8 cellular contexts compared by ENCODE assay signal in genomic region chr9:125529589-125530515, GRCh38.
DNase-seq lines count a peak whose midpoint lies in the region; ATAC-seq and TF ChIP-seq lines count a peak whose summit lies in the region.

No MANE protein-coding gene starts in this region.

- POLR2A ChIA-PET in naive thymus-derived CD4-positive, alpha-beta T cell (lab: Charles Lee), result interaction anchor here (0.6 to 1.0 kb wide), 3 partner anchors 8 to 299 kb away, joined by 3 to 4 read pairs (median 3); no protein-coding TSS in a partner anchor

- no peaks in the 10 kb centered on the region for H3K9me3 Mint-ChIP-seq in naive thymus-derived CD4-positive, alpha-beta T cell

- TF ChIP-seq CTCF in heart left ventricle (IDR thresholded peaks at IDR 0.05), result no peak

- peak; percentile 3 to 79 for DNase-seq in NOMO-1 (lab: John Stamatoyannopoulos, UW; ENCODE audit: unreplicated experiment in 2 of 2)
- no peak for DNase-seq in naive thymus-derived CD4-positive, alpha-beta T cell
- no peak for DNase-seq in cortex of kidney (lab: John Stamatoyannopoulos, UW)
- no peak for DNase-seq in stimulated activated naive CD4-positive, alpha-beta T cell (lab: John Stamatoyannopoulos, UW)
- DNase-seq in heart left ventricle, result no peak

- H3K4me1 Mint-ChIP-seq in naive thymus-derived CD4-positive, alpha-beta T cell, result peaks cover 5 to 48% (median 32%) of the 10 kb centered on the region in 7 donors

- H3K4me3 Mint-ChIP-seq in naive thymus-derived CD4-positive, alpha-beta T cell, result peak overlapping the region in 1 of 10 donors; percentile 0

- 88 to 90% (median 89%) methylated on average over 5 of the region's 5 CpGs for WGBS in heart left ventricle, 4 donors

- CTCF ChIA-PET in naive thymus-derived CD4-positive, alpha-beta T cell (lab: Charles Lee), result interaction anchor here (0.7 kb wide), 1 partner anchor 8 kb away, joined by 4 read pairs; no protein-coding TSS in a partner anchor

- peak overlapping the region in 4 of 9 donors; percentile 9 to 79 (median 30) for H3K27ac Mint-ChIP-seq in naive thymus-derived CD4-positive, alpha-beta T cell

- no peak for TF ChIP-seq POLR2A in heart left ventricle (IDR thresholded peaks at IDR 0.05)

- peak; percentile 64 for ATAC-seq in GM18867 (IDR thresholded peaks at IDR 0.05; ENCODE audit: unreplicated experiment)
- peak; percentile 53 for ATAC-seq in HG02623 (IDR thresholded peaks at IDR 0.05; ENCODE audit: unreplicated experiment)
- ATAC-seq in naive thymus-derived CD4-positive, alpha-beta T cell, result peak; percentile 48
- ATAC-seq in heart left ventricle, result no peak
- no peak for ATAC-seq in GM19395 (IDR thresholded peaks at IDR 0.05; ENCODE audit: unreplicated experiment)

- no peak overlapping the region for H3K4me3 ChIP-seq in naive thymus-derived CD4-positive, alpha-beta T cell (ENCODE audit: low read length)
- no peak overlapping the region for H3K4me3 ChIP-seq in heart left ventricle

- intact Hi-C loops in naive thymus-derived CD4-positive, alpha-beta T cell (cut with micrococcal nuclease), result loop anchor here in 1 of 2 donors (1.0 to 2.0 kb wide), 2 partner anchors 8 to 13 kb away; no protein-coding TSS in a partner anchor
- intact Hi-C loops in heart left ventricle (cut with DNase I), result loop anchor here in 1 of 10 donors (10.0 kb wide), 1 partner anchor 55 kb away; no protein-coding TSS in a partner anchor

- H3K4me1 ChIP-seq in naive thymus-derived CD4-positive, alpha-beta T cell (ENCODE audit: control insufficient read depth in 2 of 2, insufficient read depth in 2 of 2, low read length in 2 of 2), result no peaks in the 10 kb centered on the region
- H3K4me1 ChIP-seq in heart left ventricle, result peaks cover 0 to 53% (median 11%) of the 10 kb centered on the region in 12 donors

- H3K36me3 Mint-ChIP-seq in naive thymus-derived CD4-positive, alpha-beta T cell, result peaks cover 0 to 24% (median 5%) of the 10 kb centered on the region in 5 donors

- peaks cover 0 to 3% (median 0%) of the 10 kb centered on the region in 3 experiments for H3K36me3 ChIP-seq in naive thymus-derived CD4-positive, alpha-beta T cell (ENCODE audit: control insufficient read depth in 2 of 3, insufficient read depth in 3 of 3, low read length in 3 of 3)
- H3K36me3 ChIP-seq in heart left ventricle, result no peaks in the 10 kb centered on the region

- no peaks in the 10 kb centered on the region for H3K27me3 Mint-ChIP-seq in naive thymus-derived CD4-positive, alpha-beta T cell

- H3K27me3 ChIP-seq in naive thymus-derived CD4-positive, alpha-beta T cell (ENCODE audit: control insufficient read depth in 2 of 2, insufficient read depth in 2 of 2, low read length in 2 of 2), result no peaks in the 10 kb centered on the region
- H3K27me3 ChIP-seq in heart left ventricle, result no peaks in the 10 kb centered on the region

- H3K27ac ChIP-seq in naive thymus-derived CD4-positive, alpha-beta T cell (ENCODE audit: low read depth, low read length), result no peak overlapping the region
- H3K27ac ChIP-seq in heart left ventricle, result peak overlapping the region in 2 of 12 donors; percentile 4 to 74

- H3K9me3 ChIP-seq in naive thymus-derived CD4-positive, alpha-beta T cell (ENCODE audit: control insufficient read depth in 2 of 3, low read length in 3 of 3), result no peaks in the 10 kb centered on the region
- H3K9me3 ChIP-seq in heart left ventricle, result no peaks in the 10 kb centered on the region

Comparison
In these comparisons a context has a peak if more than half of its experiments do, and no peak if none do; other contexts are left out.
1. ATAC-seq: peak in GM18867 (single experiment), HG02623 (single experiment) and naive thymus-derived CD4-positive, alpha-beta T cell (single experiment); none in heart left ventricle (0 of 4) and GM19395 (single experiment).
2. DNase-seq: peak in NOMO-1 (2 of 2); none in naive thymus-derived CD4-positive, alpha-beta T cell (0 of 9), cortex of kidney (single experiment), stimulated activated naive CD4-positive, alpha-beta T cell (0 of 6) and heart left ventricle (0 of 5).